In genomic region chr2:148928395-148928794, GRCh38 we compare ENCODE assay signal across 18 cellular contexts. TPM values are rescaled to one million over a fixed set of nuclear protein-coding genes. Genes with fewer than 3 reads are reported as not detected.
A peak's percentile ranks its signal among the peaks of the same experiment; 100 is the strongest.
DNase-seq lines count a peak whose midpoint lies in the region; TF ChIP-seq lines count a peak whose summit lies in the region.
"Had no signal": no experiment of that assay in that cellular context is flagged by ENCODE, and none has a peak within 500 bp of the region (broad histone marks: within the 10 kb centered on the region; RNA-seq: fewer than 3 reads in every experiment).

No MANE protein-coding gene starts in this region.

- POLR2A ChIA-PET in HEK293 (lab: Yijun Ruan, JAX) = no interaction called here

- DNase-seq in NCI-H146 treated with DMSO at 0.1 percent for 48 hours (lab: John Stamatoyannopoulos, UW; ENCODE audit: unreplicated experiment) (peak; percentile 44), caudate nucleus (lab: John Stamatoyannopoulos, UW) (peak in 4 of 61 donors; percentile 10 to 71 (median 18)), pons (ENCODE audit: low spot score) (peak; percentile 67), HCEC 1CT (no peak), mucosa of gallbladder (ENCODE audit: low spot score) (no peak), retina (no peak)
- DNase-seq: activated CD4-positive, alpha-beta T cell treated with anti-CD3 and anti-CD28 coated beads, Interleukin-2, amount 50 U/mL, for 48 hours; colonic mucosa; MG63; naive thymus-derived CD8-positive, alpha-beta T cell; NCI-H187; NCI-H510A; right lobe of liver; SK-N-SH; stimulated activated CD4-positive, alpha-beta T cell treated with anti-CD3 and anti-CD28 coated beads, Interleukin-15, amount 100 ng/mL, for 24 hours; T-helper 9 cell had no signal

- TF ChIP-seq CTCF in HEK293 (tag by site-specific recombination; IDR thresholded peaks at IDR 0.05) = no peak

- H3K4me1 ChIP-seq in HEK293 (ENCODE audit: control insufficient read depth, insufficient read depth, low read length) = peaks cover 11% of the 10 kb centered on the region
- H3K4me1 ChIP-seq: colonic mucosa, right lobe of liver, vagina had no signal

- no peak overlapping the region for H3K4me3 ChIP-seq in HEK293 (ENCODE audit: low read depth, low read length)
- H3K4me3 ChIP-seq: colonic mucosa, MG63, right lobe of liver, vagina had no signal

- H3K36me3 ChIP-seq in HEK293 (ENCODE audit: control insufficient read depth in 2 of 2, insufficient read depth in 1 of 2, low read length in 2 of 2) = peaks cover 0 to 35% of the 10 kb centered on the region in 2 experiments; a peak in 2 of 3 replicates
- H3K36me3 ChIP-seq: colonic mucosa, MG63, right lobe of liver, vagina had no signal

- H3K27ac ChIP-seq in HEK293 (ENCODE audit: extremely low read depth, low read depth, low read length) = peak overlapping the region; percentile 16; the same call in 1 of the 2 replicates
- H3K27ac ChIP-seq in caudate nucleus (ENCODE audit: low read depth, low read length) = peak overlapping the region; percentile 58
- H3K27ac ChIP-seq: colonic mucosa, right lobe of liver, vagina had no signal

- no peaks in the 10 kb centered on the region for H3K9me3 ChIP-seq in HEK293 (ENCODE audit: control insufficient read depth, insufficient read depth, low read depth, low read length)
- H3K9me3 ChIP-seq: colonic mucosa, MG63, right lobe of liver, SK-N-SH, vagina had no signal

- CTCF ChIA-PET in HEK293 (lab: Yijun Ruan, JAX) = interaction anchor here (0.8 to 1.3 kb wide), 2 partner anchors 8 to 452 kb away, joined by 3 read pairs; no protein-coding TSS in a partner anchor

TF ChIP-seq in HEK293, 187 proteins besides CTCF, POLR2A, EP300 and RAD21:
- no peak for TF ChIP-seq ZNF830 (tag by site-specific recombination; IDR thresholded peaks at IDR 0.05; ENCODE audit: low read depth)
- no peak for TF ChIP-seq ZNF169 (tag by site-specific recombination; IDR thresholded peaks at IDR 0.05)
- no peak for TF ChIP-seq ZNF239 (tag by site-specific recombination; IDR thresholded peaks at IDR 0.05)
- TF ChIP-seq ELK4 (IDR thresholded peaks at IDR 0.05; ENCODE audit: borderline replicate concordance, low read depth, low read length) = no peak
- no peak for TF ChIP-seq ZNF473 (tag by site-specific recombination; IDR thresholded peaks at IDR 0.05)
- TF ChIP-seq ZFP37 (tag by site-specific recombination; IDR thresholded peaks at IDR 0.05) = no peak
- no peak for TF ChIP-seq ZNF629 (tag by site-specific recombination; IDR thresholded peaks at IDR 0.05)
- TF ChIP-seq ZNF658 (tag by site-specific recombination; IDR thresholded peaks at IDR 0.05) = no peak
- no peak for TF ChIP-seq ZNF223 (tag by site-specific recombination; IDR thresholded peaks at IDR 0.05)
- TF ChIP-seq GLI4 (tag by site-specific recombination; IDR thresholded peaks at IDR 0.05) = no peak

RNA-seq across cellular contexts. Expression of gene KIF5C, which starts 53.4 kb away (rescaled TPM):
- total RNA-seq in mucosa of gallbladder = 3.5 TPM

Comparison
In these comparisons a context has a peak if more than half of its experiments do, and no peak if none do; other contexts are left out.
1. DNase-seq: peak in NCI-H146 treated with DMSO at 0.1 percent for 48 hours (single experiment) and pons (single experiment); none in HCEC 1CT (single experiment), mucosa of gallbladder (single experiment) and retina (single experiment).